ENCODE assay signal across 1 cellular context in genomic region chr1:156388814-156389137, GRCh38.
A peak's percentile ranks its signal among the peaks of the same experiment; 100 is the strongest.
TF ChIP-seq lines count a peak whose summit lies in the region.

No MANE protein-coding gene starts in this region.

TF ChIP-seq in GM23338, 12 proteins besides CTCF, POLR2A, EP300 and RAD21:
- no peak for TF ChIP-seq EZH2phosphoT487 (IDR thresholded peaks at IDR 0.05; ENCODE audit: unreplicated experiment)
- peak; percentile 37 for TF ChIP-seq EZH2 (IDR thresholded peaks at IDR 0.05; ENCODE audit: low read depth, unreplicated experiment)
